9 cellular contexts compared by ENCODE assay signal in the genomic region with DNA sequence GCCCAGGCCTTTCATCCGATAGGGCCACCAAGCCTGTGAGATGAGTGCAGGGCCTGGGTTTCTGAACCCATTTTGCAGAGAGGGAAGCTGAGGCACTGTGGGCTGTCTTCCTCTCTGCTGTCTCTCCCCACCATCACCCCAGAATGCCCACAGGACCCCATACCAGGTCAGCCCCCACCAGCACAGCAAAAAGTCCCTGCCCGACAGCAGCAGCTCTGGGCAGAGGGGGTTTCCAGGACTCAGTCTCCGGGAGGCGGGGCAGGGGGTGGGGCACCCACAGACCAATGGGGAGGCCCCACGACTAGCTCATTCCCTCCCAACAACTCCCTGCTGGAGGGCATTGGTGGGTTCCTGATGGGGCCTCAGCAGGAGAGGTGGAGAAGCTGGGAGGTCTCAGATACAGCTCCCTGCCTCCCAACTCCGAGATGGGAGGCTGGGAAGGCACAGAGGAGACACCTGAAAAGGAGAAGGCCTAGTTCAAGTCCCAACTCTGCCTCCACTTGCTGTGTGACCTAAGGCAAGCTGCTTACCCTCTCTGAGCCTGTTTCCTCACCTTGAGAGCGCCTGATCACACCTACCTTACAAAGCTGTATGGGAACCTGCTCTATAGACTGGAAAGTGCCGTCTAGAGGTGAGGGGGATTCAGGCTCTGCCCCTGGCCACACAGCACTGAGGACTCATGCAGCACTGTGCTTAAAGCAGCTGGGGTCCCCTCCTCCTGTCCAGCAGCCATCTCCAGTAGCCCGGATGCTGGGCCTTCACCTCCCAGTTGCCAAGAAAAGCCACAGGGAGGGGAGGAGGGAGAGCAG. TPM values are rescaled to one million over a fixed set of nuclear protein-coding genes. Genes with fewer than 3 reads are reported as not detected.
DNase-seq lines count a peak whose midpoint lies in the region; ATAC-seq and TF ChIP-seq lines count a peak whose summit lies in the region.
"Had no signal": no experiment of that assay in that cellular context is flagged by ENCODE, and none has a peak within 500 bp of the region (broad histone marks: within the 10 kb centered on the region; RNA-seq: fewer than 3 reads in every experiment).

No MANE protein-coding gene starts in this region.

- no peak for TF ChIP-seq CTCF in GM10266 (IDR thresholded peaks at IDR 0.05; ENCODE audit: control insufficient read depth, insufficient read depth, low read depth, missing control alignments)
- no peak for TF ChIP-seq CTCF in psoas muscle (IDR thresholded peaks at IDR 0.05)

- no peaks in the 10 kb centered on the region for H3K27me3 ChIP-seq in psoas muscle (ENCODE audit: insufficient read depth in 3 of 3, low read length in 2 of 3)

- H3K4me3 ChIP-seq in psoas muscle = no peak overlapping the region

- 54 to 68% (median 59%) methylated on average over 7 to 9 of the region's 9 CpGs for WGBS in psoas muscle, 3 donors

- CTCF ChIA-PET in activated CD4-positive, alpha-beta T cell treated with anti-CD3 and anti-CD28 coated beads, Interleukin-2, amount 10 ng/mL, durations not matched to agents 7 days and 5 days (lab: Charles Lee) = interaction anchor here (0.6 to 2.7 kb wide), 6 partner anchors 106 to 1511 kb away, joined by 3 to 9 read pairs (median 4); a partner anchor contains a TSS

- no peaks in the 10 kb centered on the region for H3K9me3 ChIP-seq in psoas muscle

- POLR2A ChIA-PET in activated CD4-positive, alpha-beta T cell treated with anti-CD3 and anti-CD28 coated beads, Interleukin-2, amount 10 ng/mL, durations not matched to agents 7 days and 5 days (lab: Charles Lee) = interaction anchor here (1.1 kb wide), 1 partner anchor 171 kb away, joined by 3 read pairs; no protein-coding TSS in a partner anchor

- H3K36me3 Mint-ChIP-seq in activated CD4-positive, alpha-beta T cell treated with anti-CD3 and anti-CD28 coated beads, Interleukin-2, amount 10 ng/mL, durations not matched to agents 7 days and 5 days (ENCODE audit: low read depth) = peaks cover 6% of the 10 kb centered on the region

- H3K4me1 ChIP-seq in psoas muscle = peaks cover 65% of the 10 kb centered on the region

- peak overlapping the region; percentile 94 for H3K27ac ChIP-seq in psoas muscle
- H3K27ac ChIP-seq: epithelial cell of prostate had no signal

- H3K9me3 Mint-ChIP-seq in activated CD4-positive, alpha-beta T cell treated with anti-CD3 and anti-CD28 coated beads, Interleukin-2, amount 10 ng/mL, durations not matched to agents 7 days and 5 days = no peaks in the 10 kb centered on the region

- H3K4me1 Mint-ChIP-seq in activated CD4-positive, alpha-beta T cell treated with anti-CD3 and anti-CD28 coated beads, Interleukin-2, amount 10 ng/mL, durations not matched to agents 7 days and 5 days = peaks cover 45% of the 10 kb centered on the region

- DNase-seq in GM10266 (ENCODE audit: extremely low spot score) = peak; percentile 92
- peak; percentile 36 for DNase-seq in activated CD4-positive, alpha-beta T cell treated with anti-CD3 and anti-CD28 coated beads, Interleukin-2, amount 10 ng/mL, durations not matched to agents 7 days and 5 days
- DNase-seq in effector CD8-positive, alpha-beta T cell (lab: John Stamatoyannopoulos, UW) = peak; percentile 55
- DNase-seq in psoas muscle = peak; percentile 72 to 79
- no peak for DNase-seq in NCI-H1105 (lab: John Stamatoyannopoulos, UW)

- H3K36me3 ChIP-seq in psoas muscle (ENCODE audit: insufficient read depth in 1 of 2, low read depth in 1 of 2) = peaks cover 0 to 20% of the 10 kb centered on the region in 2 donors

- intact Hi-C loops in psoas muscle (cut with DNase I) = no loop called here

- ATAC-seq in psoas muscle (no peak), GM21423 (IDR thresholded peaks at IDR 0.05; ENCODE audit: unreplicated experiment) (no peak), HG03439 (IDR thresholded peaks at IDR 0.05; ENCODE audit: unreplicated experiment) (no peak), GM19397 (IDR thresholded peaks at IDR 0.05; ENCODE audit: unreplicated experiment) (no peak)

- H3K27ac Mint-ChIP-seq in activated CD4-positive, alpha-beta T cell treated with anti-CD3 and anti-CD28 coated beads, Interleukin-2, amount 10 ng/mL, durations not matched to agents 7 days and 5 days = no peak overlapping the region

- H3K4me3 Mint-ChIP-seq in activated CD4-positive, alpha-beta T cell treated with anti-CD3 and anti-CD28 coated beads, Interleukin-2, amount 10 ng/mL, durations not matched to agents 7 days and 5 days = no peak overlapping the region

- H3K27me3 Mint-ChIP-seq in activated CD4-positive, alpha-beta T cell treated with anti-CD3 and anti-CD28 coated beads, Interleukin-2, amount 10 ng/mL, durations not matched to agents 7 days and 5 days = peaks cover 9% of the 10 kb centered on the region

RNA-seq across cellular contexts. Expression of a gene that starts 3.5 kb away (rescaled TPM):
- total RNA-seq in activated CD4-positive, alpha-beta T cell treated with anti-CD3 and anti-CD28 coated beads, Interleukin-2, amount 10 ng/mL, durations not matched to agents 7 days and 5 days = 10 to 100 TPM; 14.9 to 16.0 TPM
- 10 to 100 TPM; 38.0 to 46.8 (median 39.2) TPM for total RNA-seq in psoas muscle
- 10 to 100 TPM; 12.2 to 52.9 (median 30.5) TPM for polyA plus RNA-seq in psoas muscle

RNA-seq across cellular contexts. Expression of a gene that starts 51.9 kb away (rescaled TPM):
- total RNA-seq in activated CD4-positive, alpha-beta T cell treated with anti-CD3 and anti-CD28 coated beads, Interleukin-2, amount 10 ng/mL, durations not matched to agents 7 days and 5 days = 10 to 100 TPM; 46.0 to 54.3 TPM
- total RNA-seq in psoas muscle = not detected
- polyA plus RNA-seq in psoas muscle = under 1 TPM in 1 of 3 donors, not detected in 2; 0.12 TPM

Comparison
In these comparisons a context has a peak if more than half of its experiments do, and no peak if none do; other contexts are left out.
1. RNA of a gene that starts 51.9 kb away (total RNA-seq): 46.0 to 54.3 TPM in activated CD4-positive, alpha-beta T cell treated with anti-CD3 and anti-CD28 coated beads, Interleukin-2, amount 10 ng/mL, durations not matched to agents 7 days and 5 days; not detected in psoas muscle; every median in the first group is over 10 times any median in the second.